ENCODE assay signal across 1 cellular context in the genomic region with DNA sequence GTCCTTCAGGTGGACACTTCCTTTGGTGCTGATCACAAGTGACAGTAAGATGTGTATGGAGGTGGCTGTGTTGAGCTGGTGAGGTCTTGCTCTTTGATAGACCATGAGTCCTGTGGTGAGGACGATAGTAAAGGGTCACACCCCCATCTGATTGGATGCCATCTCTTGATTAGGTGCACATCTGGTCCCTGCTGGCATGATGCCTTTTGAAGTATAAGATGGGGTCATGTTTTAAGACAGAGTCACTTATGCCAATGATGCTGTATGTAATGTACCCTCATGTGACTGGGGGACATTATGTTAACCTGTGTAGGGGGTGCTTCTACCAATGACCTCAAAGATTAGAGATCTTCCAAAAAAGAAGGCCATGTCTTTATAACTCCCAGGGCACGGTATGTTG.
TF ChIP-seq lines count a peak whose summit lies in the region.

No MANE protein-coding gene starts in this region.

TF ChIP-seq in K562, 482 proteins besides CTCF, POLR2A, EP300 and RAD21 (continued from another document):
- TF ChIP-seq, protein P1, sequence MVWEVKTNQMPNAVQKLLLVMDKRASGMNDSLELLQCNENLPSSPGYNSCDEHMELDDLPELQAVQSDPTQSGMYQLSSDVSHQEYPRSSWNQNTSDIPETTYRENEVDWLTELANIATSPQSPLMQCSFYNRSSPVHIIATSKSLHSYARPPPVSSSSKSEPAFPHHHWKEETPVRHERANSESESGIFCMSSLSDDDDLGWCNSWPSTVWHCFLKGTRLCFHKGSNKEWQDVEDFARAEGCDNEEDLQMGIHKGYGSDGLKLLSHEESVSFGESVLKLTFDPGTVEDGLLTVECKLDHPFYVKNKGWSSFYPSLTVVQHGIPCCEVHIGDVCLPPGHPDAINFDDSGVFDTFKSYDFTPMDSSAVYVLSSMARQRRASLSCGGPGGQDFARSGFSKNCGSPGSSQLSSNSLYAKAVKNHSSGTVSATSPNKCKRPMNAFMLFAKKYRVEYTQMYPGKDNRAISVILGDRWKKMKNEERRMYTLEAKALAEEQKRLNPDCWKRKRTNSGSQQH (CRISPR knock-in tag; IDR thresholded peaks at IDR 0.05) = peak; percentile 49; the same call in 1 of the 2 replicates
- TF ChIP-seq POLR2B (IDR thresholded peaks at IDR 0.05; ENCODE audit: low read depth, partially characterized antibody) = peak; percentile 48
- TF ChIP-seq POLR2G (IDR thresholded peaks at IDR 0.05; ENCODE audit: low read depth, low read length) = peak; percentile 34; the same call in 1 of the 2 replicates
- TF ChIP-seq, protein P2, sequence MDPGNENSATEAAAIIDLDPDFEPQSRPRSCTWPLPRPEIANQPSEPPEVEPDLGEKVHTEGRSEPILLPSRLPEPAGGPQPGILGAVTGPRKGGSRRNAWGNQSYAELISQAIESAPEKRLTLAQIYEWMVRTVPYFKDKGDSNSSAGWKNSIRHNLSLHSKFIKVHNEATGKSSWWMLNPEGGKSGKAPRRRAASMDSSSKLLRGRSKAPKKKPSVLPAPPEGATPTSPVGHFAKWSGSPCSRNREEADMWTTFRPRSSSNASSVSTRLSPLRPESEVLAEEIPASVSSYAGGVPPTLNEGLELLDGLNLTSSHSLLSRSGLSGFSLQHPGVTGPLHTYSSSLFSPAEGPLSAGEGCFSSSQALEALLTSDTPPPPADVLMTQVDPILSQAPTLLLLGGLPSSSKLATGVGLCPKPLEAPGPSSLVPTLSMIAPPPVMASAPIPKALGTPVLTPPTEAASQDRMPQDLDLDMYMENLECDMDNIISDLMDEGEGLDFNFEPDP (CRISPR knock-in tag; IDR thresholded peaks at IDR 0.05) = peak; percentile 86; the same call in 1 of the 2 replicates
- TF ChIP-seq, protein P3, sequence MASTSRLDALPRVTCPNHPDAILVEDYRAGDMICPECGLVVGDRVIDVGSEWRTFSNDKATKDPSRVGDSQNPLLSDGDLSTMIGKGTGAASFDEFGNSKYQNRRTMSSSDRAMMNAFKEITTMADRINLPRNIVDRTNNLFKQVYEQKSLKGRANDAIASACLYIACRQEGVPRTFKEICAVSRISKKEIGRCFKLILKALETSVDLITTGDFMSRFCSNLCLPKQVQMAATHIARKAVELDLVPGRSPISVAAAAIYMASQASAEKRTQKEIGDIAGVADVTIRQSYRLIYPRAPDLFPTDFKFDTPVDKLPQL (IDR thresholded peaks at IDR 0.05; ENCODE audit: extremely low read depth, insufficient read length) = no peak
- TF ChIP-seq GTF2F1 (IDR thresholded peaks at IDR 0.05; ENCODE audit: low read depth, low read length) = no peak
- TF ChIP-seq, protein P4, sequence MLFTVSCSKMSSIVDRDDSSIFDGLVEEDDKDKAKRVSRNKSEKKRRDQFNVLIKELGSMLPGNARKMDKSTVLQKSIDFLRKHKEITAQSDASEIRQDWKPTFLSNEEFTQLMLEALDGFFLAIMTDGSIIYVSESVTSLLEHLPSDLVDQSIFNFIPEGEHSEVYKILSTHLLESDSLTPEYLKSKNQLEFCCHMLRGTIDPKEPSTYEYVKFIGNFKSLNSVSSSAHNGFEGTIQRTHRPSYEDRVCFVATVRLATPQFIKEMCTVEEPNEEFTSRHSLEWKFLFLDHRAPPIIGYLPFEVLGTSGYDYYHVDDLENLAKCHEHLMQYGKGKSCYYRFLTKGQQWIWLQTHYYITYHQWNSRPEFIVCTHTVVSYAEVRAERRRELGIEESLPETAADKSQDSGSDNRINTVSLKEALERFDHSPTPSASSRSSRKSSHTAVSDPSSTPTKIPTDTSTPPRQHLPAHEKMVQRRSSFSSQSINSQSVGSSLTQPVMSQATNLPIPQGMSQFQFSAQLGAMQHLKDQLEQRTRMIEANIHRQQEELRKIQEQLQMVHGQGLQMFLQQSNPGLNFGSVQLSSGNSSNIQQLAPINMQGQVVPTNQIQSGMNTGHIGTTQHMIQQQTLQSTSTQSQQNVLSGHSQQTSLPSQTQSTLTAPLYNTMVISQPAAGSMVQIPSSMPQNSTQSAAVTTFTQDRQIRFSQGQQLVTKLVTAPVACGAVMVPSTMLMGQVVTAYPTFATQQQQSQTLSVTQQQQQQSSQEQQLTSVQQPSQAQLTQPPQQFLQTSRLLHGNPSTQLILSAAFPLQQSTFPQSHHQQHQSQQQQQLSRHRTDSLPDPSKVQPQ (CRISPR knock-in tag; IDR thresholded peaks at IDR 0.05; ENCODE audit: borderline replicate concordance) = no peak
- no peak for TF ChIP-seq FOS (IDR thresholded peaks at IDR 0.05; ENCODE audit: extremely low read depth, insufficient read length)
- TF ChIP-seq, protein P5, sequence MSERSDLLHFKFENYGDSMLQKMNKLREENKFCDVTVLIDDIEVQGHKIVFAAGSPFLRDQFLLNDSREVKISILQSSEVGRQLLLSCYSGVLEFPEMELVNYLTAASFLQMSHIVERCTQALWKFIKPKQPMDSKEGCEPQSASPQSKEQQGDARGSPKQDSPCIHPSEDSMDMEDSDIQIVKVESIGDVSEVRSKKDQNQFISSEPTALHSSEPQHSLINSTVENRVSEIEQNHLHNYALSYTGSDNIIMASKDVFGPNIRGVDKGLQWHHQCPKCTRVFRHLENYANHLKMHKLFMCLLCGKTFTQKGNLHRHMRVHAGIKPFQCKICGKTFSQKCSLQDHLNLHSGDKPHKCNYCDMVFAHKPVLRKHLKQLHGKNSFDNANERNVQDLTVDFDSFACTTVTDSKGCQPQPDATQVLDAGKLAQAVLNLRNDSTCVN (CRISPR knock-in tag; IDR thresholded peaks at IDR 0.05) = peak; percentile 11; the same call in 1 of the 2 replicates
- TF ChIP-seq SUPT5H (IDR thresholded peaks at IDR 0.05) = peak; percentile 50
- TF ChIP-seq, protein P6, sequence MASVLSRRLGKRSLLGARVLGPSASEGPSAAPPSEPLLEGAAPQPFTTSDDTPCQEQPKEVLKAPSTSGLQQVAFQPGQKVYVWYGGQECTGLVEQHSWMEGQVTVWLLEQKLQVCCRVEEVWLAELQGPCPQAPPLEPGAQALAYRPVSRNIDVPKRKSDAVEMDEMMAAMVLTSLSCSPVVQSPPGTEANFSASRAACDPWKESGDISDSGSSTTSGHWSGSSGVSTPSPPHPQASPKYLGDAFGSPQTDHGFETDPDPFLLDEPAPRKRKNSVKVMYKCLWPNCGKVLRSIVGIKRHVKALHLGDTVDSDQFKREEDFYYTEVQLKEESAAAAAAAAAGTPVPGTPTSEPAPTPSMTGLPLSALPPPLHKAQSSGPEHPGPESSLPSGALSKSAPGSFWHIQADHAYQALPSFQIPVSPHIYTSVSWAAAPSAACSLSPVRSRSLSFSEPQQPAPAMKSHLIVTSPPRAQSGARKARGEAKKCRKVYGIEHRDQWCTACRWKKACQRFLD (CRISPR knock-in tag; IDR thresholded peaks at IDR 0.05) = no peak
- 0 out of 2 replicates have a peak, but pooled peaks have one; percentile 0 for TF ChIP-seq POLR2AphosphoS5 (IDR thresholded peaks at IDR 0.05; ENCODE audit: control insufficient read depth, insufficient read depth, low read depth, low read length)
- 0 out of 2 replicates have a peak, but pooled peaks have one; percentile 5 for TF ChIP-seq ELF4 (CRISPR knock-in tag; IDR thresholded peaks at IDR 0.05)
- peak; percentile 69; the same call in 1 of the 2 replicates for TF ChIP-seq POLR2AphosphoS2 (IDR thresholded peaks at IDR 0.05; ENCODE audit: low read length)
- no peak for TF ChIP-seq ETS2 (tag; IDR thresholded peaks at IDR 0.05; ENCODE audit: borderline replicate concordance, poor library complexity, severe bottlenecking)
- TF ChIP-seq MEF2A (IDR thresholded peaks at IDR 0.05; ENCODE audit: control insufficient read depth, low read depth, low read length) = no peak
- peak; percentile 9; the same call in 1 of the 2 replicates for TF ChIP-seq NFXL1 (CRISPR knock-in tag; IDR thresholded peaks at IDR 0.05)
- TF ChIP-seq ZNF717 (CRISPR knock-in tag; IDR thresholded peaks at IDR 0.05) = peak; percentile 22; the same call in 1 of the 2 replicates
